21 cellular contexts compared by ENCODE assay signal in genomic region chr9:76161103-76161502, GRCh38.
DNase-seq lines count a peak whose midpoint lies in the region; ATAC-seq and TF ChIP-seq lines count a peak whose summit lies in the region.
"Had no signal": no experiment of that assay in that cellular context is flagged by ENCODE, and none has a peak within 500 bp of the region (broad histone marks: within the 10 kb centered on the region; RNA-seq: fewer than 3 reads in every experiment).

No MANE protein-coding gene starts in this region.

- no peak overlapping the region for H2AFZ ChIP-seq in H9 (ENCODE audit: low read length)
- H2AFZ ChIP-seq in hepatocyte, result no peak overlapping the region

- no peaks in the 10 kb centered on the region for H3K27me3 Mint-ChIP-seq in H9 (ENCODE audit: low read depth)
- no peaks in the 10 kb centered on the region for H3K27me3 Mint-ChIP-seq in activated CD8-positive, alpha-beta T cell treated with anti-CD3 and anti-CD28 coated beads, Interleukin-2, amount 10 ng/mL, durations not matched to agents 7 days and 5 days (ENCODE audit: low read depth)

- no peak overlapping the region for H2AK5ac ChIP-seq in H9 (ENCODE audit: insufficient read length, low read length)

- no peak overlapping the region for H3K4ac ChIP-seq in H9 (ENCODE audit: low read depth, low read length)

- H3K36me3 ChIP-seq in hepatocyte (replicated peaks; ENCODE audit: insufficient read depth, low read depth) (no peaks in the 10 kb centered on the region), rectal smooth muscle tissue (ENCODE audit: control insufficient read depth, insufficient read depth, low read length) (no peaks in the 10 kb centered on the region)
- H3K36me3 ChIP-seq: BE2C had no signal

- no peak overlapping the region for H4K8ac ChIP-seq in H9 (replicated peaks; ENCODE audit: insufficient read length, low read depth, low read length)

- H3K4me2 ChIP-seq in H9 (ENCODE audit: insufficient read depth, insufficient read length, low read length) (no peak overlapping the region), hepatocyte (peak overlapping the region; percentile 28)

- POLR2A ChIA-PET in activated CD8-positive, alpha-beta T cell treated with anti-CD3 and anti-CD28 coated beads, Interleukin-2, amount 10 ng/mL, durations not matched to agents 7 days and 5 days (lab: Charles Lee), result no interaction called here

- H3K4me3 ChIP-seq in hepatocyte (no peak overlapping the region), rectal smooth muscle tissue (ENCODE audit: low read length) (no peak overlapping the region)
- H3K4me3 ChIP-seq: ascending aorta, suprapubic skin had no signal

- H3K27me3 ChIP-seq in H9 (ENCODE audit: insufficient read depth, low read length), result no peaks in the 10 kb centered on the region
- H3K27me3 ChIP-seq in hepatocyte, result no peaks in the 10 kb centered on the region
- H3K27me3 ChIP-seq in rectal smooth muscle tissue (ENCODE audit: control insufficient read depth, insufficient read depth, low read length), result no peaks in the 10 kb centered on the region
- H3K27me3 ChIP-seq: ascending aorta, heart left ventricle, suprapubic skin had no signal

- CTCF ChIA-PET in activated CD8-positive, alpha-beta T cell treated with anti-CD3 and anti-CD28 coated beads, Interleukin-2, amount 10 ng/mL, durations not matched to agents 7 days and 5 days (lab: Charles Lee), result no interaction called here

- TF ChIP-seq CTCF in H9 (conservative IDR thresholded peaks at IDR 0.05), result no peak
- TF ChIP-seq CTCF in hepatocyte (IDR thresholded peaks at IDR 0.05; ENCODE audit: poor library complexity), result no peak

- no peak overlapping the region for H3K23ac ChIP-seq in H9 (ENCODE audit: insufficient read length, low read depth, low read length)

- H3K36me3 Mint-ChIP-seq in H9 (ENCODE audit: insufficient read depth in 1 of 3, low read depth in 3 of 3), result peaks cover 0 to 15% (median 7%) of the 10 kb centered on the region in 3 experiments; a peak in 4 of 7 replicates
- H3K36me3 Mint-ChIP-seq in activated CD8-positive, alpha-beta T cell treated with anti-CD3 and anti-CD28 coated beads, Interleukin-2, amount 10 ng/mL, durations not matched to agents 7 days and 5 days (ENCODE audit: low read depth), result no peaks in the 10 kb centered on the region

- no peaks in the 10 kb centered on the region for H3K9me3 Mint-ChIP-seq in H9
- H3K9me3 Mint-ChIP-seq in activated CD8-positive, alpha-beta T cell treated with anti-CD3 and anti-CD28 coated beads, Interleukin-2, amount 10 ng/mL, durations not matched to agents 7 days and 5 days (ENCODE audit: insufficient read depth), result no peaks in the 10 kb centered on the region

- H3K14ac ChIP-seq in H9 (ENCODE audit: insufficient read depth, low read length), result no peak overlapping the region

- no peak for ATAC-seq in GM21515 (IDR thresholded peaks at IDR 0.05; ENCODE audit: unreplicated experiment)
- no peak for ATAC-seq in activated CD8-positive, alpha-beta T cell treated with anti-CD3 and anti-CD28 coated beads, Interleukin-2, amount 10 ng/mL, durations not matched to agents 7 days and 5 days
- ATAC-seq in HG03095 (IDR thresholded peaks at IDR 0.05; ENCODE audit: unreplicated experiment), result no peak
- ATAC-seq: activated CD4-positive, CD25-positive, alpha-beta regulatory T cell treated with anti-CD3 and anti-CD28 coated beads, Interleukin-2, amount 50 U/mL, for 24 hours had no signal

- H2BK15ac ChIP-seq in H9 (ENCODE audit: low read depth, low read length), result no peak overlapping the region

- H4K5ac ChIP-seq in H9 (ENCODE audit: insufficient read length, low read depth, low read length), result no peak overlapping the region

- no peaks in the 10 kb centered on the region for H3K79me1 ChIP-seq in H9 (ENCODE audit: insufficient read depth, low read depth, low read length, poor library complexity, severe bottlenecking)

- H3K23me2 ChIP-seq in H9 (ENCODE audit: insufficient read length, low read depth, low read length, poor library complexity, severe bottlenecking), result no peaks in the 10 kb centered on the region

- DNase-seq in H9 (peak; percentile 45), NCI-H345 treated with DMSO at 0.1 percent for 48 hours (lab: John Stamatoyannopoulos, UW; ENCODE audit: unreplicated experiment) (peak; percentile 24), hepatocyte (ENCODE audit: low spot score) (no peak), HPDE6-E6E7 (ENCODE audit: extremely low spot score) (no peak)
- no peak for DNase-seq in activated CD8-positive, alpha-beta T cell treated with anti-CD3 and anti-CD28 coated beads, Interleukin-2, amount 10 ng/mL, durations not matched to agents 7 days and 5 days
- DNase-seq: activated CD8-positive, alpha-beta memory T cell treated with anti-CD3 and anti-CD28 coated beads, Interleukin-2, amount 50 U/mL, for 4 hours; activated naive CD4-positive, alpha-beta T cell; BE2C; cortex of kidney; kidney glomerular epithelial cell; NCI-H2171; SHP77; stimulated activated CD4-positive, alpha-beta T cell treated with anti-CD3 and anti-CD28 coated beads, Interleukin-1b, Interleukin-23, amount 100 ng/mL, for 48 hours had no signal

- H2BK5ac ChIP-seq in H9 (ENCODE audit: insufficient read length, low read length), result no peak overlapping the region

- H4K20me1 ChIP-seq in H9 (ENCODE audit: control insufficient read depth, insufficient read depth, insufficient read length), result no peaks in the 10 kb centered on the region
- no peaks in the 10 kb centered on the region for H4K20me1 ChIP-seq in hepatocyte (ENCODE audit: insufficient read depth, poor library complexity, severe bottlenecking)

- no peaks in the 10 kb centered on the region; the same call in 1 of the 2 replicates for H3K79me2 ChIP-seq in H9 (ENCODE audit: insufficient read depth, low read length)
- no peaks in the 10 kb centered on the region for H3K79me2 ChIP-seq in hepatocyte

- H3K27ac Mint-ChIP-seq in H9, result peak overlapping the region in 1 of 3 experiments; percentile 31; a peak in 2 of 7 replicates
- H3K27ac Mint-ChIP-seq in activated CD8-positive, alpha-beta T cell treated with anti-CD3 and anti-CD28 coated beads, Interleukin-2, amount 10 ng/mL, durations not matched to agents 7 days and 5 days, result no peak overlapping the region

- H3K4me1 ChIP-seq in H9 (ENCODE audit: insufficient read depth, low read length) (peaks cover 2% of the 10 kb centered on the region; the same call in 1 of the 2 replicates), hepatocyte (ENCODE audit: insufficient read depth) (peaks cover 12% of the 10 kb centered on the region), rectal smooth muscle tissue (ENCODE audit: control insufficient read depth, insufficient read depth, low read length) (peaks cover 5% of the 10 kb centered on the region)
- H3K4me1 ChIP-seq: BE2C had no signal

- H3K9ac ChIP-seq in H9 (ENCODE audit: extremely low read depth, insufficient read length, low read length), result no peak overlapping the region
- H3K9ac ChIP-seq in rectal smooth muscle tissue (ENCODE audit: low read length), result no peak overlapping the region

- H3K4me1 Mint-ChIP-seq in H9, result peaks cover 38 to 45% of the 10 kb centered on the region in 2 experiments
- H3K4me1 Mint-ChIP-seq in activated CD8-positive, alpha-beta T cell treated with anti-CD3 and anti-CD28 coated beads, Interleukin-2, amount 10 ng/mL, durations not matched to agents 7 days and 5 days (ENCODE audit: low read depth), result no peaks in the 10 kb centered on the region

- H3K9me3 ChIP-seq in H9 (ENCODE audit: control insufficient read depth, low read depth, low read length) (no peaks in the 10 kb centered on the region), hepatocyte (ENCODE audit: low read depth) (no peaks in the 10 kb centered on the region)
- H3K9me3 ChIP-seq: ascending aorta, BE2C, heart left ventricle, suprapubic skin had no signal

- H2BK20ac ChIP-seq in H9 (ENCODE audit: low read depth, low read length, poor library complexity, severe bottlenecking), result no peak overlapping the region

- no peak overlapping the region for H4K91ac ChIP-seq in H9 (ENCODE audit: insufficient read length, low read depth, low read length)

- H2BK12ac ChIP-seq in H9 (ENCODE audit: insufficient read length, low read depth, low read length), result no peak overlapping the region

- H3K56ac ChIP-seq in H9 (ENCODE audit: insufficient read length, low read depth, low read length), result no peak overlapping the region

- H3K27ac ChIP-seq in H9 (ENCODE audit: insufficient read length, low read depth, low read length) (no peak overlapping the region), hepatocyte (peak overlapping the region; percentile 11), rectal smooth muscle tissue (ENCODE audit: low read depth, low read length) (peak overlapping the region; percentile 21)
- H3K27ac ChIP-seq: epithelial cell of prostate, suprapubic skin had no signal

- no peaks in the 10 kb centered on the region for H3K9me2 ChIP-seq in hepatocyte (replicated peaks; ENCODE audit: insufficient read depth)

- WGBS in H9 (ENCODE audit: extremely low coverage, insufficient read length, low lambda C conversion rate), result no CpG with 5 or more reads among the region's 5 CpGs
- WGBS in hepatocyte (ENCODE audit: low lambda C conversion rate, missing lambda C conversion rate), result 64% methylated on average over 5 of the region's 5 CpGs

- H3K18ac ChIP-seq in H9 (ENCODE audit: insufficient read length, low read depth, low read length), result no peak overlapping the region

- no peak overlapping the region for H2BK120ac ChIP-seq in H9 (ENCODE audit: low read depth, low read length, poor library complexity, severe bottlenecking)

- no peak overlapping the region for H3K4me3 Mint-ChIP-seq in H9
- H3K4me3 Mint-ChIP-seq in activated CD8-positive, alpha-beta T cell treated with anti-CD3 and anti-CD28 coated beads, Interleukin-2, amount 10 ng/mL, durations not matched to agents 7 days and 5 days, result no peak overlapping the region

- no peak overlapping the region for H3T11ph ChIP-seq in H9 (ENCODE audit: low read length)

Comparison
In these comparisons a context has a peak if more than half of its experiments do, and no peak if none do; other contexts are left out.
1. DNase-seq: peak in H9 (single experiment) and NCI-H345 treated with DMSO at 0.1 percent for 48 hours (single experiment); none in hepatocyte (single experiment), HPDE6-E6E7 (single experiment) and activated CD8-positive, alpha-beta T cell treated with anti-CD3 and anti-CD28 coated beads, Interleukin-2, amount 10 ng/mL, durations not matched to agents 7 days and 5 days (single experiment).